In genomic region chr11:91459840-91460239, GRCh38 we compare ENCODE assay signal across 34 cellular contexts.
"Had no signal": no experiment of that assay in that cellular context is flagged by ENCODE, and none has a peak within 500 bp of the region (broad histone marks: within the 10 kb centered on the region; RNA-seq: fewer than 3 reads in every experiment).

No MANE protein-coding gene starts in this region.

- DNase-seq: activated CD4-positive, alpha-beta memory T cell treated with anti-CD3 and anti-CD28 coated beads, Interleukin-2, amount 10 ng/mL, durations not matched to agents 7 days and 5 days; activated CD4-positive, alpha-beta T cell treated with anti-CD3 and anti-CD28 coated beads for 1 hour; activated CD4-positive, alpha-beta T cell treated with anti-CD3 and anti-CD28 coated beads for 48 hours; activated CD4-positive, CD25-positive, alpha-beta regulatory T cell; activated CD8-positive, alpha-beta memory T cell treated with anti-CD3 and anti-CD28 coated beads for 24 hours; activated CD8-positive, alpha-beta memory T cell treated with anti-CD3 and anti-CD28 coated beads, Interleukin-2, amount 10 ng/mL, durations not matched to agents 7 days and 5 days; activated CD8-positive, alpha-beta memory T cell treated with anti-CD3 and anti-CD28 coated beads, Interleukin-2, amount 50 U/mL, for 48 hours; activated gamma-delta T cell; activated naive CD4-positive, alpha-beta T cell treated with Interleukin-2 at 50 U/mL for 16 hours; activated T-cell treated with anti-CD3 and anti-CD28 coated beads, Interleukin-2, amount 50 U/mL, for 1 hour; adrenal gland; body of pancreas; caudate nucleus; cerebellar nuclear complex; Kasumi-1; KG1; NCI-H1105; NCI-H1417 treated with DMSO at 0.1 percent for 48 hours; NCI-H187 treated with DMSO at 0.1 percent for 48 hours; NCI-H2081; NCI-H2171 treated with DMSO at 0.1 percent for 48 hours; NCI-H226; NCI-H510A; NCI-H526; NCI-H748 treated with DMSO at 0.1 percent for 48 hours; NK-92 treated with Interleukin-12 subunit alpha and Interleukin-12 subunit beta, amount 100 ng/mL, for 24 hours; PC-9; Right ventricle myocardium superior; SW 1271; T-helper 1 cell; T-helper 2 cell; T-helper 9 cell; WERI-Rb-1 had no signal

- ATAC-seq: activated CD8-positive, alpha-beta memory T cell treated with anti-CD3 and anti-CD28 coated beads, Interleukin-2, amount 10 ng/mL, durations not matched to agents 7 days and 5 days; activated naive CD4-positive, alpha-beta T cell treated with anti-CD3 and anti-CD28 coated beads, Interleukin-2, amount 50 U/mL, for 72 hours; body of pancreas had no signal
